Comparison of ENCODE assay signal across 8 cellular contexts in genomic region chr2:240560084-240560479, GRCh38. TPM values are rescaled to one million over a fixed set of nuclear protein-coding genes. Genes with fewer than 3 reads are reported as not detected.
DNase-seq lines count a peak whose midpoint lies in the region; ATAC-seq lines count a peak whose summit lies in the region.

Gene DUSP28 (plus strand): TSS chr2:240560357. CDS start chr2:240560685, 328 bp downstream.

- H3K9me3 Mint-ChIP-seq in activated CD4-positive, alpha-beta T cell treated with anti-CD3 and anti-CD28 coated beads for 36 hours (ENCODE audit: low read depth), result no peaks in the 10 kb centered on the region

- CTCF ChIA-PET in activated CD4-positive, alpha-beta T cell treated with anti-CD3 and anti-CD28 coated beads for 36 hours (lab: Charles Lee), result interaction anchor here (0.6 to 1.4 kb wide), 3 partner anchors 26 to 46 kb away, joined by 3 to 8 read pairs (median 6); partner anchors contain the start of gene CAPN10

- peak within 1 kb of the TSS; percentile 89 for H3K27ac Mint-ChIP-seq in activated CD4-positive, alpha-beta T cell treated with anti-CD3 and anti-CD28 coated beads for 36 hours

- intact Hi-C loops in activated CD4-positive, alpha-beta T cell treated with anti-CD3 and anti-CD28 coated beads for 36 hours (cut with DNase I, micrococcal nuclease), result loop anchor here (1.0 to 10.0 kb wide), 18 partner anchors 8 to 1325 kb away; partner anchors contain the start of genes HDLBP (in 2 of the 2), SEPTIN2 (in 2 of the 2), ATG4B (in 1 of the 2) and CAPN10 (in 1 of the 2)

- ATAC-seq in GM18907 (IDR thresholded peaks at IDR 0.05; ENCODE audit: unreplicated experiment) (peak; percentile 68), HG03108 (IDR thresholded peaks at IDR 0.05; ENCODE audit: unreplicated experiment) (peak; percentile 49), left lobe of liver (peak; percentile 82)
- ATAC-seq in activated CD4-positive, alpha-beta T cell treated with anti-CD3 and anti-CD28 coated beads for 36 hours, result peak; percentile 62

- H3K4me3 Mint-ChIP-seq in activated CD4-positive, alpha-beta T cell treated with anti-CD3 and anti-CD28 coated beads for 36 hours, result peak within 1 kb of the TSS; percentile 82

- H3K27ac ChIP-seq in cingulate gyrus (ENCODE audit: low read depth, low read length), result peak within 1 kb of the TSS; percentile 88

- no peaks in the 10 kb centered on the region for H3K27me3 Mint-ChIP-seq in activated CD4-positive, alpha-beta T cell treated with anti-CD3 and anti-CD28 coated beads for 36 hours

- H3K36me3 Mint-ChIP-seq in activated CD4-positive, alpha-beta T cell treated with anti-CD3 and anti-CD28 coated beads for 36 hours (ENCODE audit: low read depth), result peaks cover 50% of the 10 kb centered on the region

- POLR2A ChIA-PET in activated CD4-positive, alpha-beta T cell treated with anti-CD3 and anti-CD28 coated beads for 36 hours (lab: Charles Lee), result interaction anchor here (1.6 kb wide), 1 partner anchor 26 kb away, joined by 13 read pairs; the partner anchor contains the start of gene CAPN10

- H3K4me1 Mint-ChIP-seq in activated CD4-positive, alpha-beta T cell treated with anti-CD3 and anti-CD28 coated beads for 36 hours, result peaks cover 72% of the 10 kb centered on the region

- peak; percentile 95 for DNase-seq in AG20443 (ENCODE audit: low spot score)
- DNase-seq in NCI-H446 treated with DMSO at 0.1 percent for 48 hours (lab: John Stamatoyannopoulos, UW), result peak; percentile 58
- peak; percentile 94 for DNase-seq in activated CD4-positive, alpha-beta T cell treated with anti-CD3 and anti-CD28 coated beads for 36 hours
- DNase-seq in left lobe of liver (ENCODE audit: low spot score), result peak; percentile 95
- peak; percentile 89 to 90 for DNase-seq in stimulated activated CD4-positive, alpha-beta T cell treated with anti-CD3 and anti-CD28 coated beads, Interleukin-2, amount 100 ng/mL, for 48 hours

RNA-seq across cellular contexts. Expression of gene DUSP28, which starts in this region (rescaled TPM):
- total RNA-seq in activated CD4-positive, alpha-beta T cell treated with anti-CD3 and anti-CD28 coated beads for 36 hours, result 1 to 10 TPM; 3.3 to 5.0 TPM
- total RNA-seq in left lobe of liver, result 2.0 TPM

Comparison
In these comparisons a context has a peak if more than half of its experiments do, and no peak if none do; other contexts are left out.
1. Peak in every context shown above with its lines: DNase-seq, ATAC-seq and H3K27ac ChIP-seq.